Comparison of ENCODE assay signal across 16 cellular contexts in the genomic region with DNA sequence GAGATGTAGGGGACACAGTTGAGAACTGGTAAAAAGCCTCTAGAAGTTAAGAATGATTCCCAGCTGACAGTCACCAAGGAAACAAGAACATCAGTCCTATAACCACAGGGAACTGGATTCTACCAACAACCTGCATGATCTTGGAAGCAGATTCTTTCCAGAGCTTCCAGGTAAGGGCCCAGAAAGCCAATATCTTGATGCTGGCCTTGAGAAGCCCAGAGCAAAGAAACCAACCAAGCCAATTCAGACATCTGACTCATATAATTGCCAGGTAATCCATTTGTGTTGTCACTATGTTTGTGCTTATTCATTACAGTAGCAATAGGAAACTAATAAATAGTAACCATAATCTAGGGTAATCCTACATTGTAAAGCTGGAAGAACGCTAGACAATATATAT.
"Had no signal": no experiment of that assay in that cellular context is flagged by ENCODE, and none has a peak within 500 bp of the region (broad histone marks: within the 10 kb centered on the region; RNA-seq: fewer than 3 reads in every experiment).

No MANE protein-coding gene starts in this region.

- H3K9me3 Mint-ChIP-seq: activated naive CD4-positive, alpha-beta T cell treated with anti-CD3 and anti-CD28 coated beads, Interleukin-2, amount 50 U/mL, for 72 hours; brain; dendritic cell treated with granulocyte-macrophage colony-stimulating factor and Interleukin-4, amounts not matched to agents 40 ng/mL and 50 ng/mL, for 4 days; effector memory CD8-positive, alpha-beta T cell; naive B cell had no signal

- ATAC-seq: activated naive CD4-positive, alpha-beta T cell treated with anti-CD3 and anti-CD28 coated beads, Interleukin-2, amount 50 U/mL, for 72 hours; effector memory CD8-positive, alpha-beta T cell; gastrocnemius medialis had no signal

- H3K4me3 Mint-ChIP-seq: brain; dendritic cell treated with granulocyte-macrophage colony-stimulating factor and Interleukin-4, amounts not matched to agents 40 ng/mL and 50 ng/mL, for 4 days; effector memory CD8-positive, alpha-beta T cell; naive B cell had no signal

- FAIRE-seq: islet of Langerhans had no signal

- H3K27ac Mint-ChIP-seq: activated naive CD4-positive, alpha-beta T cell treated with anti-CD3 and anti-CD28 coated beads, Interleukin-2, amount 50 U/mL, for 72 hours; dendritic cell treated with granulocyte-macrophage colony-stimulating factor and Interleukin-4, amounts not matched to agents 40 ng/mL and 50 ng/mL, for 4 days had no signal

- H3K27me3 Mint-ChIP-seq: brain; dendritic cell treated with granulocyte-macrophage colony-stimulating factor and Interleukin-4, amounts not matched to agents 40 ng/mL and 50 ng/mL, for 4 days; effector memory CD8-positive, alpha-beta T cell; naive B cell had no signal

- H3K27ac ChIP-seq: gastrocnemius medialis, neutrophil, transverse colon had no signal

- DNase-seq: activated CD4-positive, alpha-beta T cell treated with anti-CD3 and anti-CD28 coated beads for 1 hour; activated CD4-positive, alpha-beta T cell treated with anti-CD3 and anti-CD28 coated beads, Interleukin-2, amount 50 U/mL, for 48 hours; amygdala; effector memory CD8-positive, alpha-beta T cell; gastrocnemius medialis; naive B cell; stimulated activated CD4-positive, alpha-beta T cell treated with anti-CD3 and anti-CD28 coated beads, Interleukin-4, amount 100 ng/mL, for 4 hours; stimulated activated CD8-positive, alpha-beta memory T cell treated with anti-CD3 and anti-CD28 coated beads, Interleukin-4, amount 100 ng/mL, for 48 hours; stimulated activated naive CD4-positive, alpha-beta T cell treated with Interleukin-2 at 50 U/mL for 16 hours; T-helper 9 cell; transverse colon had no signal

- H3K9me3 ChIP-seq: gastrocnemius medialis, neutrophil, transverse colon had no signal

- H3K4me3 ChIP-seq: gastrocnemius medialis, transverse colon had no signal

- H3K27me3 ChIP-seq: gastrocnemius medialis, neutrophil, transverse colon had no signal
